In the genomic region with DNA sequence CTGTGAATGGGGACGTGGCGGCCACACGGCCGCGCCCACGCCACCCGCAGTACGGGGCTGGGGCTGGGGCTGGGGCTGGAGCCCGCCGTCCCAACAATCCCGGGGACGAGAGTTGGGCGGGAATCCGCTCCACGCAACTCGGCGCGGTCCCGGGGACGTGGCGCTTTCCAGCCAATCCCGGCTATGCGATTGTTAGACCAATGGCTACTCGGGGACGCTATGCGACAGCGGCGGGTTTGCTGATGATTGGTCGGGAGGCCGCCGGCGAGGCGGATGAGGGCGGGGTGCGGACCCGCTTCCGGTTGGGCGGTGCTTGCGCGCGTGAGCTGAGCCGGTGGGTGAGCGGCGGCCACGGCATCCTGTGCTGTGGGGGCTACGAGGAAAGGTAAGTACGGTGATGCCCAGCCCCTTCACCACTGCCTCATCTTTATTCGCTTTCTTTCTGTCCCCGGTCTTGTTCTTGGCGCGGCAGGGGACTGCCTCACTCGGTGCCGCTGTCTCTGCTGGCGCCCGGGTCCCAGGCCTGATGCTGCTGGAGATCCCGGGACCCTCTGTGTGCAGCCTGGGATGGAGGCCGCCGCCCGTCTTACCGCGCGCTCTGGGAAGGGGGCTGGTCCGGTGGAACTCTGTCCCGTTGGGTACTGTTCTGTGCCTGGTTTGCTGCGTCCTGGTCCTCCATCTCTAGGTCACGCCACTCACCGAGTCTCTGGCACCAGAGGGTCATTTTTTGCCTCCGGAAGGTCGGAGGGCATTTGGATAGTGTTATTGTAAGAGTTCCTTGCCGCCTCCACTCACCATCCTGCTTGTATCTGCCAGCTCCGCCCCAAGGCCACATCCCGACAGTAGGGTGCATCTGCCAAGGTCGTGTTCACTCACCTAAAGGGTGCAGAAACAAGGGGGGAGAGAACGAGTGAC, we compare ENCODE assay signal across 1 cellular context.
TF ChIP-seq lines count a peak whose summit lies in the region.

A gene (plus strand): TSS at position 312 of the 915 bp plus-strand sequence. CDS start 9,225 bp downstream, outside the sequence.

TF ChIP-seq in HepG2, 621 proteins besides CTCF, POLR2A, EP300 and RAD21 (continued from another document and continues in another):
- TF ChIP-seq, protein P1, sequence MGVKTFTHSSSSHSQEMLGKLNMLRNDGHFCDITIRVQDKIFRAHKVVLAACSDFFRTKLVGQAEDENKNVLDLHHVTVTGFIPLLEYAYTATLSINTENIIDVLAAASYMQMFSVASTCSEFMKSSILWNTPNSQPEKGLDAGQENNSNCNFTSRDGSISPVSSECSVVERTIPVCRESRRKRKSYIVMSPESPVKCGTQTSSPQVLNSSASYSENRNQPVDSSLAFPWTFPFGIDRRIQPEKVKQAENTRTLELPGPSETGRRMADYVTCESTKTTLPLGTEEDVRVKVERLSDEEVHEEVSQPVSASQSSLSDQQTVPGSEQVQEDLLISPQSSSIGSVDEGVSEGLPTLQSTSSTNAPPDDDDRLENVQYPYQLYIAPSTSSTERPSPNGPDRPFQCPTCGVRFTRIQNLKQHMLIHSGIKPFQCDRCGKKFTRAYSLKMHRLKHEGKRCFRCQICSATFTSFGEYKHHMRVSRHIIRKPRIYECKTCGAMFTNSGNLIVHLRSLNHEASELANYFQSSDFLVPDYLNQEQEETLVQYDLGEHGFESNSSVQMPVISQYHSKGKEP (CRISPR knock-in tag; IDR thresholded peaks at IDR 0.05) = no peak
- TF ChIP-seq ZNF251 (CRISPR knock-in tag; IDR thresholded peaks at IDR 0.05) (no peak), FOXP1 (IDR thresholded peaks at IDR 0.05) (no peak), FOXP1 (CRISPR knock-in tag; IDR thresholded peaks at IDR 0.05) (no peak), ZNF547 (CRISPR knock-in tag; IDR thresholded peaks at IDR 0.05) (no peak), TGIF2 (CRISPR knock-in tag; IDR thresholded peaks at IDR 0.05) (no peak), ZNF263 (CRISPR knock-in tag; IDR thresholded peaks at IDR 0.05) (peak; percentile 18; the same call in 1 of the 2 replicates), FIP1L1 (IDR thresholded peaks at IDR 0.05; ENCODE audit: borderline replicate concordance, insufficient read depth, low read depth, low read length) (no peak), SIX4 (CRISPR knock-in tag; IDR thresholded peaks at IDR 0.05) (no peak), SATB2 (CRISPR knock-in tag; IDR thresholded peaks at IDR 0.05) (no peak), SALL2 (CRISPR knock-in tag; IDR thresholded peaks at IDR 0.05) (peak; percentile 66; the same call in 1 of the 2 replicates), SP2 (CRISPR knock-in tag; IDR thresholded peaks at IDR 0.05) (peak; percentile 92), BORCS8-MEF2B (CRISPR knock-in tag; IDR thresholded peaks at IDR 0.05) (0 out of 2 replicates have a peak, but pooled peaks have one; percentile 45), EED (CRISPR knock-in tag; IDR thresholded peaks at IDR 0.05) (no peak), GZF1 (CRISPR knock-in tag; IDR thresholded peaks at IDR 0.05) (no peak), ZFP36 (IDR thresholded peaks at IDR 0.05; ENCODE audit: borderline replicate concordance, low read depth, low read length, partially characterized antibody) (no peak), CCDC6 (CRISPR knock-in tag; IDR thresholded peaks at IDR 0.05) (no peak), ZNF20 (CRISPR knock-in tag; IDR thresholded peaks at IDR 0.05) (no peak), ZNF225 (CRISPR knock-in tag; IDR thresholded peaks at IDR 0.05) (no peak; the same call in 1 of the 2 replicates), ZNF768 (CRISPR knock-in tag; IDR thresholded peaks at IDR 0.05) (peak; percentile 26; the same call in 1 of the 2 replicates), ZNF235 (CRISPR knock-in tag; IDR thresholded peaks at IDR 0.05; ENCODE audit: borderline replicate concordance) (peak; percentile 26; the same call in 1 of the 2 replicates), RBM39 (IDR thresholded peaks at IDR 0.05; ENCODE audit: low read depth, low read length, poor library complexity, severe bottlenecking) (peak; percentile 92)
- TF ChIP-seq, protein P2, sequence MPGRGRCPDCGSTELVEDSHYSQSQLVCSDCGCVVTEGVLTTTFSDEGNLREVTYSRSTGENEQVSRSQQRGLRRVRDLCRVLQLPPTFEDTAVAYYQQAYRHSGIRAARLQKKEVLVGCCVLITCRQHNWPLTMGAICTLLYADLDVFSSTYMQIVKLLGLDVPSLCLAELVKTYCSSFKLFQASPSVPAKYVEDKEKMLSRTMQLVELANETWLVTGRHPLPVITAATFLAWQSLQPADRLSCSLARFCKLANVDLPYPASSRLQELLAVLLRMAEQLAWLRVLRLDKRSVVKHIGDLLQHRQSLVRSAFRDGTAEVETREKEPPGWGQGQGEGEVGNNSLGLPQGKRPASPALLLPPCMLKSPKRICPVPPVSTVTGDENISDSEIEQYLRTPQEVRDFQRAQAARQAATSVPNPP (CRISPR knock-in tag; IDR thresholded peaks at IDR 0.05) = no peak
- TF ChIP-seq, protein P3, sequence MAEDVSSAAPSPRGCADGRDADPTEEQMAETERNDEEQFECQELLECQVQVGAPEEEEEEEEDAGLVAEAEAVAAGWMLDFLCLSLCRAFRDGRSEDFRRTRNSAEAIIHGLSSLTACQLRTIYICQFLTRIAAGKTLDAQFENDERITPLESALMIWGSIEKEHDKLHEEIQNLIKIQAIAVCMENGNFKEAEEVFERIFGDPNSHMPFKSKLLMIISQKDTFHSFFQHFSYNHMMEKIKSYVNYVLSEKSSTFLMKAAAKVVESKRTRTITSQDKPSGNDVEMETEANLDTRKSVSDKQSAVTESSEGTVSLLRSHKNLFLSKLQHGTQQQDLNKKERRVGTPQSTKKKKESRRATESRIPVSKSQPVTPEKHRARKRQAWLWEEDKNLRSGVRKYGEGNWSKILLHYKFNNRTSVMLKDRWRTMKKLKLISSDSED (CRISPR knock-in tag; IDR thresholded peaks at IDR 0.05) = no peak; the same call in 1 of the 2 replicates
- TF ChIP-seq, protein P4, sequence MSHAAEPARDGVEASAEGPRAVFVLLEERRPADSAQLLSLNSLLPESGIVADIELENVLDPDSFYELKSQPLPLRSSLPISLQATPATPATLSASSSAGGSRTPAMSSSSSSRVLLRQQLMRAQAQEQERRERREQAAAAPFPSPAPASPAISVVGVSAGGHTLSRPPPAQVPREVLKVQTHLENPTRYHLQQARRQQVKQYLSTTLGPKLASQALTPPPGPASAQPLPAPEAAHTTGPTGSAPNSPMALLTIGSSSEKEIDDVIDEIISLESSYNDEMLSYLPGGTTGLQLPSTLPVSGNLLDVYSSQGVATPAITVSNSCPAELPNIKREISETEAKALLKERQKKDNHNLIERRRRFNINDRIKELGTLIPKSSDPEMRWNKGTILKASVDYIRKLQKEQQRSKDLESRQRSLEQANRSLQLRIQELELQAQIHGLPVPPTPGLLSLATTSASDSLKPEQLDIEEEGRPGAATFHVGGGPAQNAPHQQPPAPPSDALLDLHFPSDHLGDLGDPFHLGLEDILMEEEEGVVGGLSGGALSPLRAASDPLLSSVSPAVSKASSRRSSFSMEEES (CRISPR knock-in tag; IDR thresholded peaks at IDR 0.05) = no peak; the same call in 1 of the 2 replicates
- TF ChIP-seq, protein P5, sequence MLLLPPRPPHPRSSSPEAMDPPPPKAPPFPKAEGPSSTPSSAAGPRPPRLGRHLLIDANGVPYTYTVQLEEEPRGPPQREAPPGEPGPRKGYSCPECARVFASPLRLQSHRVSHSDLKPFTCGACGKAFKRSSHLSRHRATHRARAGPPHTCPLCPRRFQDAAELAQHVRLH (CRISPR knock-in tag; IDR thresholded peaks at IDR 0.05; ENCODE audit: borderline replicate concordance, low read depth) = no peak
- TF ChIP-seq, protein P6, sequence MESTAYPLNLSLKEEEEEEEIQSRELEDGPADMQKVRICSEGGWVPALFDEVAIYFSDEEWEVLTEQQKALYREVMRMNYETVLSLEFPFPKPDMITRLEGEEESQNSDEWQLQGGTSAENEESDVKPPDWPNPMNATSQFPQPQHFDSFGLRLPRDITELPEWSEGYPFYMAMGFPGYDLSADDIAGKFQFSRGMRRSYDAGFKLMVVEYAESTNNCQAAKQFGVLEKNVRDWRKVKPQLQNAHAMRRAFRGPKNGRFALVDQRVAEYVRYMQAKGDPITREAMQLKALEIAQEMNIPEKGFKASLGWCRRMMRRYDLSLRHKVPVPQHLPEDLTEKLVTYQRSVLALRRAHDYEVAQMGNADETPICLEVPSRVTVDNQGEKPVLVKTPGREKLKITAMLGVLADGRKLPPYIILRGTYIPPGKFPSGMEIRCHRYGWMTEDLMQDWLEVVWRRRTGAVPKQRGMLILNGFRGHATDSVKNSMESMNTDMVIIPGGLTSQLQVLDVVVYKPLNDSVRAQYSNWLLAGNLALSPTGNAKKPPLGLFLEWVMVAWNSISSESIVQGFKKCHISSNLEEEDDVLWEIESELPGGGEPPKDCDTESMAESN (CRISPR knock-in tag; conservative IDR thresholded peaks at IDR 0.05) = no peak; the same call in 1 of the 2 replicates
- TF ChIP-seq, protein P7, sequence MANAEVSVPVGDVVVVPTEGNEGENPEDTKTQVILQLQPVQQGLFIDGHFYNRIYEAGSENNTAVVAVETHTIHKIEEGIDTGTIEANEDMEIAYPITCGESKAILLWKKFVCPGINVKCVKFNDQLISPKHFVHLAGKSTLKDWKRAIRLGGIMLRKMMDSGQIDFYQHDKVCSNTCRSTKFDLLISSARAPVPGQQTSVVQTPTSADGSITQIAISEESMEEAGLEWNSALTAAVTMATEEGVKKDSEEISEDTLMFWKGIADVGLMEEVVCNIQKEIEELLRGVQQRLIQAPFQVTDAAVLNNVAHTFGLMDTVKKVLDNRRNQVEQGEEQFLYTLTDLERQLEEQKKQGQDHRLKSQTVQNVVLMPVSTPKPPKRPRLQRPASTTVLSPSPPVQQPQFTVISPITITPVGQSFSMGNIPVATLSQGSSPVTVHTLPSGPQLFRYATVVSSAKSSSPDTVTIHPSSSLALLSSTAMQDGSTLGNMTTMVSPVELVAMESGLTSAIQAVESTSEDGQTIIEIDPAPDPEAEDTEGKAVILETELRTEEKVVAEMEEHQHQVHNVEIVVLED (CRISPR knock-in tag; IDR thresholded peaks at IDR 0.05; ENCODE audit: borderline replicate concordance) = peak; percentile 85
- TF ChIP-seq, protein P8, sequence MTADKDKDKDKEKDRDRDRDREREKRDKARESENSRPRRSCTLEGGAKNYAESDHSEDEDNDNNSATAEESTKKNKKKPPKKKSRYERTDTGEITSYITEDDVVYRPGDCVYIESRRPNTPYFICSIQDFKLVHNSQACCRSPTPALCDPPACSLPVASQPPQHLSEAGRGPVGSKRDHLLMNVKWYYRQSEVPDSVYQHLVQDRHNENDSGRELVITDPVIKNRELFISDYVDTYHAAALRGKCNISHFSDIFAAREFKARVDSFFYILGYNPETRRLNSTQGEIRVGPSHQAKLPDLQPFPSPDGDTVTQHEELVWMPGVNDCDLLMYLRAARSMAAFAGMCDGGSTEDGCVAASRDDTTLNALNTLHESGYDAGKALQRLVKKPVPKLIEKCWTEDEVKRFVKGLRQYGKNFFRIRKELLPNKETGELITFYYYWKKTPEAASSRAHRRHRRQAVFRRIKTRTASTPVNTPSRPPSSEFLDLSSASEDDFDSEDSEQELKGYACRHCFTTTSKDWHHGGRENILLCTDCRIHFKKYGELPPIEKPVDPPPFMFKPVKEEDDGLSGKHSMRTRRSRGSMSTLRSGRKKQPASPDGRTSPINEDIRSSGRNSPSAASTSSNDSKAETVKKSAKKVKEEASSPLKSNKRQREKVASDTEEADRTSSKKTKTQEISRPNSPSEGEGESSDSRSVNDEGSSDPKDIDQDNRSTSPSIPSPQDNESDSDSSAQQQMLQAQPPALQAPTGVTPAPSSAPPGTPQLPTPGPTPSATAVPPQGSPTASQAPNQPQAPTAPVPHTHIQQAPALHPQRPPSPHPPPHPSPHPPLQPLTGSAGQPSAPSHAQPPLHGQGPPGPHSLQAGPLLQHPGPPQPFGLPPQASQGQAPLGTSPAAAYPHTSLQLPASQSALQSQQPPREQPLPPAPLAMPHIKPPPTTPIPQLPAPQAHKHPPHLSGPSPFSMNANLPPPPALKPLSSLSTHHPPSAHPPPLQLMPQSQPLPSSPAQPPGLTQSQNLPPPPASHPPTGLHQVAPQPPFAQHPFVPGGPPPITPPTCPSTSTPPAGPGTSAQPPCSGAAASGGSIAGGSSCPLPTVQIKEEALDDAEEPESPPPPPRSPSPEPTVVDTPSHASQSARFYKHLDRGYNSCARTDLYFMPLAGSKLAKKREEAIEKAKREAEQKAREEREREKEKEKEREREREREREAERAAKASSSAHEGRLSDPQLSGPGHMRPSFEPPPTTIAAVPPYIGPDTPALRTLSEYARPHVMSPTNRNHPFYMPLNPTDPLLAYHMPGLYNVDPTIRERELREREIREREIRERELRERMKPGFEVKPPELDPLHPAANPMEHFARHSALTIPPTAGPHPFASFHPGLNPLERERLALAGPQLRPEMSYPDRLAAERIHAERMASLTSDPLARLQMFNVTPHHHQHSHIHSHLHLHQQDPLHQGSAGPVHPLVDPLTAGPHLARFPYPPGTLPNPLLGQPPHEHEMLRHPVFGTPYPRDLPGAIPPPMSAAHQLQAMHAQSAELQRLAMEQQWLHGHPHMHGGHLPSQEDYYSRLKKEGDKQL (CRISPR knock-in tag; IDR thresholded peaks at IDR 0.05; ENCODE audit: low read depth) = no peak
- TF ChIP-seq, protein P9, sequence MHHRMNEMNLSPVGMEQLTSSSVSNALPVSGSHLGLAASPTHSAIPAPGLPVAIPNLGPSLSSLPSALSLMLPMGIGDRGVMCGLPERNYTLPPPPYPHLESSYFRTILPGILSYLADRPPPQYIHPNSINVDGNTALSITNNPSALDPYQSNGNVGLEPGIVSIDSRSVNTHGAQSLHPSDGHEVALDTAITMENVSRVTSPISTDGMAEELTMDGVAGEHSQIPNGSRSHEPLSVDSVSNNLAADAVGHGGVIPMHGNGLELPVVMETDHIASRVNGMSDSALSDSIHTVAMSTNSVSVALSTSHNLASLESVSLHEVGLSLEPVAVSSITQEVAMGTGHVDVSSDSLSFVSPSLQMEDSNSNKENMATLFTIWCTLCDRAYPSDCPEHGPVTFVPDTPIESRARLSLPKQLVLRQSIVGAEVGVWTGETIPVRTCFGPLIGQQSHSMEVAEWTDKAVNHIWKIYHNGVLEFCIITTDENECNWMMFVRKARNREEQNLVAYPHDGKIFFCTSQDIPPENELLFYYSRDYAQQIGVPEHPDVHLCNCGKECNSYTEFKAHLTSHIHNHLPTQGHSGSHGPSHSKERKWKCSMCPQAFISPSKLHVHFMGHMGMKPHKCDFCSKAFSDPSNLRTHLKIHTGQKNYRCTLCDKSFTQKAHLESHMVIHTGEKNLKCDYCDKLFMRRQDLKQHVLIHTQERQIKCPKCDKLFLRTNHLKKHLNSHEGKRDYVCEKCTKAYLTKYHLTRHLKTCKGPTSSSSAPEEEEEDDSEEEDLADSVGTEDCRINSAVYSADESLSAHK (CRISPR knock-in tag; IDR thresholded peaks at IDR 0.05; ENCODE audit: borderline replicate concordance) = no peak
- TF ChIP-seq, protein P10, sequence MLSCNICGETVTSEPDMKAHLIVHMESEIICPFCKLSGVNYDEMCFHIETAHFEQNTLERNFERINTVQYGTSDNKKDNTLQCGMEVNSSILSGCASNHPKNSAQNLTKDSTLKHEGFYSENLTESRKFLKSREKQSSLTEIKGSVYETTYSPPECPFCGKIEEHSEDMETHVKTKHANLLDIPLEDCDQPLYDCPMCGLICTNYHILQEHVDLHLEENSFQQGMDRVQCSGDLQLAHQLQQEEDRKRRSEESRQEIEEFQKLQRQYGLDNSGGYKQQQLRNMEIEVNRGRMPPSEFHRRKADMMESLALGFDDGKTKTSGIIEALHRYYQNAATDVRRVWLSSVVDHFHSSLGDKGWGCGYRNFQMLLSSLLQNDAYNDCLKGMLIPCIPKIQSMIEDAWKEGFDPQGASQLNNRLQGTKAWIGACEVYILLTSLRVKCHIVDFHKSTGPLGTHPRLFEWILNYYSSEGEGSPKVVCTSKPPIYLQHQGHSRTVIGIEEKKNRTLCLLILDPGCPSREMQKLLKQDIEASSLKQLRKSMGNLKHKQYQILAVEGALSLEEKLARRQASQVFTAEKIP (CRISPR knock-in tag; IDR thresholded peaks at IDR 0.05; ENCODE audit: borderline replicate concordance) = no peak
